ENCODE assay signal across 21 cellular contexts in genomic region chr16:3138342-3138741, GRCh38. TPM values are rescaled to one million over a fixed set of nuclear protein-coding genes. Genes with fewer than 3 reads are reported as not detected.
"Had no signal": no experiment of that assay in that cellular context is flagged by ENCODE, and none has a peak within 500 bp of the region (broad histone marks: within the 10 kb centered on the region; RNA-seq: fewer than 3 reads in every experiment).

No MANE protein-coding gene starts in this region.

- H3K36me3 Mint-ChIP-seq: natural killer cell treated with Interleukin-12 subunit alpha and Interleukin-12 subunit beta and Interleukin-15 and Interleukin-18, amount 100 ng/mL, for 72 hours had no signal

- H3K27me3 ChIP-seq: sigmoid colon, stomach, transverse colon had no signal

- DNase-seq: effector memory CD4-positive, alpha-beta T cell; glutamatergic neuron; kidney glomerular epithelial cell; sigmoid colon; stimulated activated CD4-positive, alpha-beta T cell treated with anti-CD3 and anti-CD28 coated beads, Interleukin-2, amount 100 ng/mL, for 24 hours; stimulated activated naive CD4-positive, alpha-beta T cell; stomach; substantia nigra; transverse colon had no signal

- H3K9me3 ChIP-seq: sigmoid colon, stomach, thoracic aorta, transverse colon had no signal

- H3K4me3 ChIP-seq: sigmoid colon, skin epidermis, stomach, thoracic aorta, transverse colon had no signal

- ATAC-seq: esophagus mucosa; left lobe of liver; natural killer cell treated with Interleukin-12 subunit alpha and Interleukin-12 subunit beta and Interleukin-15 and Interleukin-18, amount 100 ng/mL, for 72 hours had no signal

- H3K4me3 Mint-ChIP-seq: mesothelial cell of epicardium; natural killer cell treated with Interleukin-12 subunit alpha and Interleukin-12 subunit beta and Interleukin-15 and Interleukin-18, amount 100 ng/mL, for 72 hours had no signal

- H3K27me3 Mint-ChIP-seq: natural killer cell treated with Interleukin-12 subunit alpha and Interleukin-12 subunit beta and Interleukin-15 and Interleukin-18, amount 100 ng/mL, for 72 hours had no signal

- H3K9me3 Mint-ChIP-seq: mesothelial cell of epicardium; natural killer cell treated with Interleukin-12 subunit alpha and Interleukin-12 subunit beta and Interleukin-15 and Interleukin-18, amount 100 ng/mL, for 72 hours had no signal

- H3K27ac ChIP-seq: sigmoid colon, skin epidermis, stomach, thoracic aorta, transverse colon had no signal

- H3K27ac Mint-ChIP-seq: mesothelial cell of epicardium; natural killer cell treated with Interleukin-12 subunit alpha and Interleukin-12 subunit beta and Interleukin-15 and Interleukin-18, amount 100 ng/mL, for 72 hours had no signal

RNA-seq across cellular contexts. Expression of gene ZNF205, which starts 26.0 kb away (rescaled TPM):
- total RNA-seq: natural killer cell treated with Interleukin-12 subunit alpha and Interleukin-12 subunit beta and Interleukin-15 and Interleukin-18, amount 100 ng/mL, for 72 hours had no signal

RNA-seq across cellular contexts. Expression of gene ZSCAN10, which starts 39.2 kb away (rescaled TPM):
- total RNA-seq: esophagus mucosa, fibroblast of lung, frontal cortex, lower leg skin, pulmonary artery endothelial cell, sigmoid colon, stomach, thoracic aorta, transverse colon, ureter had no signal
- polyA plus RNA-seq: sigmoid colon, stomach had no signal

RNA-seq across cellular contexts. Expression of gene OR1F1, which starts 49.7 kb away (rescaled TPM):
- total RNA-seq: esophagus mucosa; fibroblast of lung; left lobe of liver; lower leg skin; mesothelial cell of epicardium; natural killer cell treated with Interleukin-12 subunit alpha and Interleukin-12 subunit beta and Interleukin-15 and Interleukin-18, amount 100 ng/mL, for 72 hours; omental fat pad; sigmoid colon; stomach; thoracic aorta; transverse colon; ureter had no signal
- polyA plus RNA-seq: sigmoid colon, stomach had no signal
